In the genomic region with DNA sequence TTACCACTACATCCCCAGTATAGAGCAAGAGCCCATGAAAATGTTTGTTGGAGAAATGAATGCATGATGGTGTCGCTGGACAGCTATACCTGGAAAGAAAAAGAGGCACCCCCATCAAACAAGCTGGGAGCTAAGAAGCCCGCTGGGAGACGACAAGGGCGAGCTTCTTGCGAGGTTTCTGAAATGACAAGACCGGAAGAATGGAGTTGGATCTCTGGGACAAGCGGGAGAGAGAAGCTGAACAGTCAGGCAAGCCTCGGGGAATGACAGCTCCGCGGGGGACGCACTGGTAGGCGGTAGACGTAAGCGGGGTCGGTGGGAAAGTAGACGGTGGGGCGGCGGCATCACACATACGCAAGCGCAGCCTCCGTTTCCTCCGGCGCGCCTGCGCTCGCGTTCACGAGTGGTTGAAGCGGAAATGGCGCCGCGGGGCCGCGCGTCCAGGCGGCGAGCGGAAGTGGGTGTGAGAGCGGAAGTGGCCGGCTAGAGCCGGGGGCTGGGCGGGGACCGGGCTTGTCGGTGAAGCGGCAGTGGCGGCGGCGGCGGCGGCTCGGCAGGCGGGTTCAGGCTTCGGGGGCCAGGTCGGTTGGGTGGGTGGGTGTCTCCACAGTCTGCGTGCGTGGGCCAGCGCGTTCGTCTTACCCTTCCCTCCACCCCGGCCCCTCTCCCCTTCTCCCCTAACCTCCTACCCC, we compare ENCODE assay signal across 1 cellular context.
TF ChIP-seq lines count a peak whose summit lies in the region.

TSS of gene ARPC2 (plus strand) at position 516 of the 692 bp plus-strand sequence. CDS start 282 bp downstream, outside the sequence.

TF ChIP-seq in HepG2, 621 proteins besides CTCF, POLR2A, EP300 and RAD21 (continued from another document and continues in another):
- TF ChIP-seq GTF3A (CRISPR knock-in tag; conservative IDR thresholded peaks at IDR 0.05) (peak; percentile 56; the same call in 1 of the 2 replicates), ARID3A (IDR thresholded peaks at IDR 0.05; ENCODE audit: low read depth, low read length) (no peak), ZNF773 (CRISPR knock-in tag; IDR thresholded peaks at IDR 0.05; ENCODE audit: borderline replicate concordance) (no peak), FOXM1 (CRISPR knock-in tag; IDR thresholded peaks at IDR 0.05) (no peak), ZNF451 (CRISPR knock-in tag; IDR thresholded peaks at IDR 0.05) (no peak), MXI1 (IDR thresholded peaks at IDR 0.05; ENCODE audit: borderline replicate concordance, low read depth, low read length) (peak; percentile 84; the same call in 1 of the 3 replicates), TBP (CRISPR knock-in tag; IDR thresholded peaks at IDR 0.05) (peak; percentile 94; the same call in 1 of the 2 replicates), SP4 (CRISPR knock-in tag; IDR thresholded peaks at IDR 0.05) (peak; percentile 51; the same call in 1 of the 2 replicates), AHDC1 (CRISPR knock-in tag; IDR thresholded peaks at IDR 0.05; ENCODE audit: borderline replicate concordance) (no peak; the same call in 1 of the 2 replicates), JUNB (CRISPR knock-in tag; IDR thresholded peaks at IDR 0.05; ENCODE audit: borderline replicate concordance) (no peak; the same call in 1 of the 2 replicates), NR2F6 (IDR thresholded peaks at IDR 0.05) (no peak), NR2F6 (CRISPR knock-in tag; IDR thresholded peaks at IDR 0.05) (peak; percentile 13; the same call in 1 of the 2 replicates), ZNF704 (CRISPR knock-in tag; IDR thresholded peaks at IDR 0.05; ENCODE audit: borderline replicate concordance) (peak; percentile 97), ZNF747 (CRISPR knock-in tag; IDR thresholded peaks at IDR 0.05; ENCODE audit: borderline replicate concordance) (peak; percentile 66; the same call in 1 of the 2 replicates), ZC3H13 (CRISPR knock-in tag; IDR thresholded peaks at IDR 0.05) (peak; percentile 55; the same call in 1 of the 2 replicates), GRHL1 (CRISPR knock-in tag; conservative IDR thresholded peaks at IDR 0.05) (no peak), HNF1A (IDR thresholded peaks at IDR 0.05; ENCODE audit: low read depth) (no peak), HNF1A (CRISPR knock-in tag; IDR thresholded peaks at IDR 0.05; ENCODE audit: borderline replicate concordance) (peak; percentile 73)
- TF ChIP-seq, protein P1, sequence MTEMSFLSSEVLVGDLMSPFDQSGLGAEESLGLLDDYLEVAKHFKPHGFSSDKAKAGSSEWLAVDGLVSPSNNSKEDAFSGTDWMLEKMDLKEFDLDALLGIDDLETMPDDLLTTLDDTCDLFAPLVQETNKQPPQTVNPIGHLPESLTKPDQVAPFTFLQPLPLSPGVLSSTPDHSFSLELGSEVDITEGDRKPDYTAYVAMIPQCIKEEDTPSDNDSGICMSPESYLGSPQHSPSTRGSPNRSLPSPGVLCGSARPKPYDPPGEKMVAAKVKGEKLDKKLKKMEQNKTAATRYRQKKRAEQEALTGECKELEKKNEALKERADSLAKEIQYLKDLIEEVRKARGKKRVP (CRISPR knock-in tag; IDR thresholded peaks at IDR 0.05): 0 out of 4 replicates have a peak, but pooled peaks of 1 of the 2 experiments have one; percentile 4
- TF ChIP-seq, protein P2, sequence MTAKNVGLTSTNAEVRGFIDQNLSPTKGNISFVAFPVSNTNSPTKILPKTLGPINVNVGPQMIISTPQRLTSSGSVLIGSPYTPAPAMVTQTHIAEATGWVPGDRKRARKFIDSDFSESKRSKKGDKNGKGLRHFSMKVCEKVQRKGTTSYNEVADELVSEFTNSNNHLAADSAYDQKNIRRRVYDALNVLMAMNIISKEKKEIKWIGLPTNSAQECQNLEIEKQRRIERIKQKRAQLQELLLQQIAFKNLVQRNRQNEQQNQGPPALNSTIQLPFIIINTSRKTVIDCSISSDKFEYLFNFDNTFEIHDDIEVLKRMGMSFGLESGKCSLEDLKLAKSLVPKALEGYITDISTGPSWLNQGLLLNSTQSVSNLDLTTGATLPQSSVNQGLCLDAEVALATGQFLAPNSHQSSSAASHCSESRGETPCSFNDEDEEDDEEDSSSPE (CRISPR knock-in tag; IDR thresholded peaks at IDR 0.05): peak; percentile 45; the same call in 1 of the 2 replicates
- TF ChIP-seq, protein P3, sequence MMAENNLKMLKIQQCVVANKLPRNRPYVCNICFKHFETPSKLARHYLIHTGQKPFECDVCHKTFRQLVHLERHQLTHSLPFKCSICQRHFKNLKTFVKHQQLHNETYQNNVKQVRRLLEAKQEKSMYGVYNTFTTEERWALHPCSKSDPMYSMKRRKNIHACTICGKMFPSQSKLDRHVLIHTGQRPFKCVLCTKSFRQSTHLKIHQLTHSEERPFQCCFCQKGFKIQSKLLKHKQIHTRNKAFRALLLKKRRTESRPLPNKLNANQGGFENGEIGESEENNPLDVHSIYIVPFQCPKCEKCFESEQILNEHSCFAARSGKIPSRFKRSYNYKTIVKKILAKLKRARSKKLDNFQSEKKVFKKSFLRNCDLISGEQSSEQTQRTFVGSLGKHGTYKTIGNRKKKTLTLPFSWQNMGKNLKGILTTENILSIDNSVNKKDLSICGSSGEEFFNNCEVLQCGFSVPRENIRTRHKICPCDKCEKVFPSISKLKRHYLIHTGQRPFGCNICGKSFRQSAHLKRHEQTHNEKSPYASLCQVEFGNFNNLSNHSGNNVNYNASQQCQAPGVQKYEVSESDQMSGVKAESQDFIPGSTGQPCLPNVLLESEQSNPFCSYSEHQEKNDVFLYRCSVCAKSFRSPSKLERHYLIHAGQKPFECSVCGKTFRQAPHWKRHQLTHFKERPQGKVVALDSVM (CRISPR knock-in tag; IDR thresholded peaks at IDR 0.05): no peak
- TF ChIP-seq, protein P4, sequence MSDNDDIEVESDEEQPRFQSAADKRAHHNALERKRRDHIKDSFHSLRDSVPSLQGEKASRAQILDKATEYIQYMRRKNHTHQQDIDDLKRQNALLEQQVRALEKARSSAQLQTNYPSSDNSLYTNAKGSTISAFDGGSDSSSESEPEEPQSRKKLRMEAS (IDR thresholded peaks at IDR 0.05): peak; percentile 81
- TF ChIP-seq, protein P5, sequence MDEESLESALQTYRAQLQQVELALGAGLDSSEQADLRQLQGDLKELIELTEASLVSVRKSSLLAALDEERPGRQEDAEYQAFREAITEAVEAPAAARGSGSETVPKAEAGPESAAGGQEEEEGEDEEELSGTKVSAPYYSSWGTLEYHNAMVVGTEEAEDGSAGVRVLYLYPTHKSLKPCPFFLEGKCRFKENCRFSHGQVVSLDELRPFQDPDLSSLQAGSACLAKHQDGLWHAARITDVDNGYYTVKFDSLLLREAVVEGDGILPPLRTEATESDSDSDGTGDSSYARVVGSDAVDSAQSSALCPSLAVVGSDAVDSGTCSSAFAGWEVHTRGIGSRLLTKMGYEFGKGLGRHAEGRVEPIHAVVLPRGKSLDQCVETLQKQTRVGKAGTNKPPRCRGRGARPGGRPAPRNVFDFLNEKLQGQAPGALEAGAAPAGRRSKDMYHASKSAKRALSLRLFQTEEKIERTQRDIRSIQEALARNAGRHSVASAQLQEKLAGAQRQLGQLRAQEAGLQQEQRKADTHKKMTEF (CRISPR knock-in tag; IDR thresholded peaks at IDR 0.05): peak; percentile 78
